ENCODE assay signal across 13 cellular contexts in the genomic region with DNA sequence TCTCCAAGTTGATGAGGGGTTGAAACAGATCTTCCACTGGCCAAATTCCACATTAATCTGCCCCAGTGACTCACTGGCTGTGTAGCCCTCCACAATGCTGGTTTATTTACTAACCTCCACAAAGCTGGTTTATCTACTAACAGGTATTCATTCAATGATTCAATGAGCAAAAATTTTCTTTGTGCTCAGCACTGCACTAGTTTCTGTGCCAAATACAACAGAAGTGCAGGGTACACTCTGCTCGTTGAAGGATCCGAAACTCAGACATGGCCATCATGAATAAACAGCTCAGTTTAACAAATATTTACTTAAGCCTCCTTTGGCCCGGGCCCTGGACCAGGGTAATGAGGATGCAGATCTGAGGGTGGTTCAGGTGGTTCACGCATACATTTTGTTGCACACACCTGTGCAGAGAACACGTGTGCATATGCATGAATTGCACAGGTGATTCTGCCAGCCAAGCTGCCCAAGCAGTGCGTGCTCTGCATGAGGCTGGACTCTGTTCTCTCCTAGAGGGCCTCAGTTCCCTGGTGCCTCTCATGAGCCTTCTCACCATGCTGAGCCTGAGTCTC.
A peak's percentile ranks its signal among the peaks of the same experiment; 100 is the strongest.
DNase-seq lines count a peak whose midpoint lies in the region; ATAC-seq and TF ChIP-seq lines count a peak whose summit lies in the region.
"Had no signal": no experiment of that assay in that cellular context is flagged by ENCODE, and none has a peak within 500 bp of the region (broad histone marks: within the 10 kb centered on the region; RNA-seq: fewer than 3 reads in every experiment).

No MANE protein-coding gene starts in this region.

- H3K4me1 Mint-ChIP-seq in nephron progenitor cell, result no peaks in the 10 kb centered on the region

- no peaks in the 10 kb centered on the region for H3K36me3 ChIP-seq in colonic mucosa
- peaks cover 0 to 54% (median 15%) of the 10 kb centered on the region in 9 donors for H3K36me3 ChIP-seq in heart left ventricle

- H3K27ac Mint-ChIP-seq in nephron progenitor cell, result peak overlapping the region; percentile 66
- H3K27ac Mint-ChIP-seq: natural killer cell treated with Interleukin-12 subunit alpha and Interleukin-12 subunit beta and Interleukin-15 and Interleukin-18, amount 100 ng/mL, for 72 hours had no signal

- no peaks in the 10 kb centered on the region for H3K27me3 ChIP-seq in colonic mucosa
- H3K27me3 ChIP-seq in heart left ventricle, result no peaks in the 10 kb centered on the region
- H3K27me3 ChIP-seq: cardiac muscle cell had no signal

- no peak overlapping the region for H3K4me3 Mint-ChIP-seq in nephron progenitor cell
- H3K4me3 Mint-ChIP-seq: natural killer cell treated with Interleukin-12 subunit alpha and Interleukin-12 subunit beta and Interleukin-15 and Interleukin-18, amount 100 ng/mL, for 72 hours had no signal

- no peaks in the 10 kb centered on the region for H3K9me3 ChIP-seq in colonic mucosa
- H3K9me3 ChIP-seq in heart left ventricle, result no peaks in the 10 kb centered on the region

- H3K4me3 ChIP-seq in colonic mucosa (no peak overlapping the region), heart left ventricle (no peak overlapping the region)
- H3K4me3 ChIP-seq: cardiac muscle cell had no signal

- WGBS in heart left ventricle, 4 donors, result 77 to 90% (median 83%) methylated on average over 6 of the region's 6 CpGs

- peaks cover 71% of the 10 kb centered on the region for H3K36me3 Mint-ChIP-seq in nephron progenitor cell (ENCODE audit: low read depth)
- H3K36me3 Mint-ChIP-seq: natural killer cell treated with Interleukin-12 subunit alpha and Interleukin-12 subunit beta and Interleukin-15 and Interleukin-18, amount 100 ng/mL, for 72 hours had no signal

- ATAC-seq in heart left ventricle, result no peak
- no peak for ATAC-seq in HG02571 (IDR thresholded peaks at IDR 0.05; ENCODE audit: unreplicated experiment)
- ATAC-seq: natural killer cell treated with Interleukin-12 subunit alpha and Interleukin-12 subunit beta and Interleukin-15 and Interleukin-18, amount 100 ng/mL, for 72 hours had no signal

- TF ChIP-seq POLR2A in heart left ventricle (IDR thresholded peaks at IDR 0.05), result no peak

- intact Hi-C loops in colonic mucosa (cut with DNase I) (no loop called here), heart left ventricle (cut with DNase I) (no loop called here)

- H3K27me3 Mint-ChIP-seq in nephron progenitor cell (ENCODE audit: low read depth, poor library complexity), result no peaks in the 10 kb centered on the region

- H3K27ac ChIP-seq in colonic mucosa (peak overlapping the region; percentile 16), heart left ventricle (no peak overlapping the region)
- H3K27ac ChIP-seq: cardiac muscle cell had no signal

- no peak overlapping the region for H3K9ac ChIP-seq in colonic mucosa (ENCODE audit: low read depth in 2 of 2, low read length in 2 of 2)

- TF ChIP-seq CTCF in colonic mucosa (IDR thresholded peaks at IDR 0.05) (no peak), nephron progenitor cell (IDR thresholded peaks at IDR 0.05) (no peak), heart left ventricle (IDR thresholded peaks at IDR 0.05) (no peak)

- H3K4me1 ChIP-seq in colonic mucosa, result peaks cover 6% of the 10 kb centered on the region
- H3K4me1 ChIP-seq in heart left ventricle, result peaks cover 0 to 8% (median 0%) of the 10 kb centered on the region in 12 donors

- DNase-seq in EH (ENCODE audit: low read depth) (peak; percentile 58), NCI-H510A treated with DMSO at 0.1 percent for 48 hours (lab: John Stamatoyannopoulos, UW) (peak; percentile 63), colonic mucosa (peak; percentile 50), nephron progenitor cell (no peak), heart left ventricle (no peak)
- DNase-seq in activated naive CD4-positive, alpha-beta T cell treated with Interleukin-2 at 50 U/mL for 16 hours, result no peak
- DNase-seq in stimulated activated CD4-positive, alpha-beta T cell treated with anti-CD3 and anti-CD28 coated beads, Interleukin-4, amount 100 ng/mL, for 1 hour, result no peak
- DNase-seq: H7, head of caudate nucleus, NCI-H2171 treated with DMSO at 0.1 percent for 48 hours had no signal

- no peaks in the 10 kb centered on the region for H3K9me3 Mint-ChIP-seq in nephron progenitor cell
- H3K9me3 Mint-ChIP-seq: natural killer cell treated with Interleukin-12 subunit alpha and Interleukin-12 subunit beta and Interleukin-15 and Interleukin-18, amount 100 ng/mL, for 72 hours had no signal

Comparison
In these comparisons a context has a peak if more than half of its experiments do, and no peak if none do; other contexts are left out.
1. DNase-seq: peak in EH (single experiment), NCI-H510A treated with DMSO at 0.1 percent for 48 hours (single experiment) and colonic mucosa (single experiment); none in nephron progenitor cell (single experiment), activated naive CD4-positive, alpha-beta T cell treated with Interleukin-2 at 50 U/mL for 16 hours (single experiment), heart left ventricle (0 of 5) and stimulated activated CD4-positive, alpha-beta T cell treated with anti-CD3 and anti-CD28 coated beads, Interleukin-4, amount 100 ng/mL, for 1 hour (single experiment).